Comparison of ENCODE assay signal across 1 cellular context in the genomic region with DNA sequence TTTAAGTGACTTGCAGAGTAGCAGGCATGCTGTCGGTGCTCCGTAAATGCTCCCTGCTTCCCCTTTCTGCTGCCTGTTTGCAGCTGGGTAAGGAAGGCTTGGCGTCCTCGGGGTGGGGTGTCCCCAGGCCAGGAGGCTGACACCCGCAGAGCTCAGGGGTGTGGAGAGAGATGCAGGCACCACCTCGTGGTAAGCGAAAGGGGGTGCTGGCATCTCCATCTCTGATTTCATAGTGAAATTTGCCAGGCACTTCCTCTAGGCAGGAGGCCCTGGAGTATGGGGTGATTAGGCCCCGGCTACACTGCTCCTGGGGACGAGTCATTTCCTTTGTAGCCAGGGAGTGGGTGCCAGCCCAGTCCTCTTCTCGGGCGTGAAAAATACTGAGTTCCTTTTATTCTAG.
TF ChIP-seq lines count a peak whose summit lies in the region.

No MANE protein-coding gene starts in this region.

TF ChIP-seq in SK-N-SH, 30 proteins besides CTCF, POLR2A, EP300 and RAD21 (continued from another document):
- TF ChIP-seq, protein P1, sequence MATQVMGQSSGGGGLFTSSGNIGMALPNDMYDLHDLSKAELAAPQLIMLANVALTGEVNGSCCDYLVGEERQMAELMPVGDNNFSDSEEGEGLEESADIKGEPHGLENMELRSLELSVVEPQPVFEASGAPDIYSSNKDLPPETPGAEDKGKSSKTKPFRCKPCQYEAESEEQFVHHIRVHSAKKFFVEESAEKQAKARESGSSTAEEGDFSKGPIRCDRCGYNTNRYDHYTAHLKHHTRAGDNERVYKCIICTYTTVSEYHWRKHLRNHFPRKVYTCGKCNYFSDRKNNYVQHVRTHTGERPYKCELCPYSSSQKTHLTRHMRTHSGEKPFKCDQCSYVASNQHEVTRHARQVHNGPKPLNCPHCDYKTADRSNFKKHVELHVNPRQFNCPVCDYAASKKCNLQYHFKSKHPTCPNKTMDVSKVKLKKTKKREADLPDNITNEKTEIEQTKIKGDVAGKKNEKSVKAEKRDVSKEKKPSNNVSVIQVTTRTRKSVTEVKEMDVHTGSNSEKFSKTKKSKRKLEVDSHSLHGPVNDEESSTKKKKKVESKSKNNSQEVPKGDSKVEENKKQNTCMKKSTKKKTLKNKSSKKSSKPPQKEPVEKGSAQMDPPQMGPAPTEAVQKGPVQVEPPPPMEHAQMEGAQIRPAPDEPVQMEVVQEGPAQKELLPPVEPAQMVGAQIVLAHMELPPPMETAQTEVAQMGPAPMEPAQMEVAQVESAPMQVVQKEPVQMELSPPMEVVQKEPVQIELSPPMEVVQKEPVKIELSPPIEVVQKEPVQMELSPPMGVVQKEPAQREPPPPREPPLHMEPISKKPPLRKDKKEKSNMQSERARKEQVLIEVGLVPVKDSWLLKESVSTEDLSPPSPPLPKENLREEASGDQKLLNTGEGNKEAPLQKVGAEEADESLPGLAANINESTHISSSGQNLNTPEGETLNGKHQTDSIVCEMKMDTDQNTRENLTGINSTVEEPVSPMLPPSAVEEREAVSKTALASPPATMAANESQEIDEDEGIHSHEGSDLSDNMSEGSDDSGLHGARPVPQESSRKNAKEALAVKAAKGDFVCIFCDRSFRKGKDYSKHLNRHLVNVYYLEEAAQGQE (IDR thresholded peaks at IDR 0.05; ENCODE audit: low read depth, low read length) = no peak
- peak; percentile 75 for TF ChIP-seq TCF12 (IDR thresholded peaks at IDR 0.05)
- TF ChIP-seq IRF3 (IDR thresholded peaks at IDR 0.05; ENCODE audit: low read depth, low read length) = no peak
